In the genomic region with DNA sequence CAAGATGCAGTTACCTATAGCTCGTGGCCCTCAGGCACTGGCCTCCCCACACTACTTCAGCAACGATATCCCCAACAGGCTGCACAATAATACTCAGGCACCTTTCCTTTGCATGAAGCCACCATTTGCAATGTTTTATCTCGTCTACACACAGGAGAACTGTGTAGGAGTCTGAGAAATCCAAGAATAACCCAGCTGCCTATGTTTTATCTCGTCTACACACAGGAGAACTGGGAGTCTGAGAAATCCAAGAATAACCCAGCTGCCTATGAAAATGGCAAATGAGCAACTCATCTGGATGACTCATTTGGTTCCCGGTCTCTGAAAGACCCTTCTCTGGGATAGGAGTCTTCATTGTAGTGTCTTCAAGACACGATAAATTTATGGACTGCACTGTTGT, we compare ENCODE assay signal across 22 cellular contexts. TPM values are rescaled to one million over a fixed set of nuclear protein-coding genes. Genes with fewer than 3 reads are reported as not detected.
DNase-seq lines count a peak whose midpoint lies in the region; ATAC-seq, FAIRE-seq and TF ChIP-seq lines count a peak whose summit lies in the region.
"Had no signal": no experiment of that assay in that cellular context is flagged by ENCODE, and none has a peak within 500 bp of the region (broad histone marks: within the 10 kb centered on the region; RNA-seq: fewer than 3 reads in every experiment).

No MANE protein-coding gene starts in this region.

- no peak overlapping the region for H2BK120ac ChIP-seq in IMR-90 (ENCODE audit: low read depth, low read length)

- no TSS peak for BruUV-seq in HepG2 (replicated peaks; lab: Mats Ljungman, UMichigan)
- no TSS peak for BruUV-seq in IMR-90 (replicated peaks; lab: Mats Ljungman, UMichigan)

- no peak overlapping the region for H3K23ac ChIP-seq in IMR-90 (ENCODE audit: low read depth, low read length)

- H3K9me1 ChIP-seq in IMR-90 (ENCODE audit: insufficient read depth, low read length) = no peaks in the 10 kb centered on the region

- DNase-seq in HepG2 (ENCODE audit: low spot score) (no peak), right lobe of liver (no peak), IMR-90 (no peak), RPMI7951 (ENCODE audit: low read depth) (peak; percentile 9), epidermal melanocyte (ENCODE audit: insufficient read length, low spot score) (no peak), vagina (ENCODE audit: extremely low spot score in 2 of 2) (no peak), left ventricle myocardium inferior (no peak)
- DNase-seq: AML-193; Caco-2; Calu3; CD4-positive, alpha-beta T cell; CD8-positive, alpha-beta T cell; DMS79 treated with DMSO at 0.1 percent for 48 hours; GDM1 had no signal

- H3K9ac ChIP-seq in HepG2 (ENCODE audit: insufficient read depth, low read depth, low read length) (no peak overlapping the region), IMR-90 (ENCODE audit: low read depth, low read length) (no peak overlapping the region)
- H3K9ac ChIP-seq: BLaER1 treated with 17β-estradiol and CSF1 and Interleukin-3, amounts not matched to agents 10 nM and 100 nM had no signal

- no peak for FAIRE-seq in HepG2 (lab: Jason Lieb, UNC)
- FAIRE-seq: A549, D721Med, GM12878, GM12892, GM18507 had no signal

- H3K27me3 ChIP-seq in HepG2 (ENCODE audit: control insufficient read depth in 1 of 2, insufficient read depth in 2 of 2, low read length in 2 of 2) (peaks cover 0 to 16% of the 10 kb centered on the region in 2 experiments; a peak in 4 of 5 replicates), right lobe of liver (no peaks in the 10 kb centered on the region), IMR-90 (ENCODE audit: control insufficient read depth, insufficient read depth, low read length) (no peaks in the 10 kb centered on the region), vagina (no peaks in the 10 kb centered on the region), left ventricle myocardium inferior (ENCODE audit: low read depth) (peaks cover 25% of the 10 kb centered on the region)
- H3K27me3 ChIP-seq: BLaER1 treated with 17β-estradiol and CSF1 and Interleukin-3, amounts not matched to agents 10 nM and 100 nM had no signal

- no peak overlapping the region for H2AK9ac ChIP-seq in IMR-90 (replicated peaks; ENCODE audit: low read depth, low read length, poor library complexity)

- H3K36me3 ChIP-seq in HepG2 (replicated peaks in 1 of 2; ENCODE audit: control insufficient read depth in 1 of 2, insufficient read depth in 2 of 2, low read length in 2 of 2) = no peaks in the 10 kb centered on the region
- H3K36me3 ChIP-seq in right lobe of liver = no peaks in the 10 kb centered on the region
- no peaks in the 10 kb centered on the region for H3K36me3 ChIP-seq in IMR-90 (ENCODE audit: control insufficient read depth, insufficient read depth, low read length)
- no peaks in the 10 kb centered on the region for H3K36me3 ChIP-seq in vagina
- no peaks in the 10 kb centered on the region for H3K36me3 ChIP-seq in left ventricle myocardium inferior
- H3K36me3 ChIP-seq: BLaER1 treated with 17β-estradiol and CSF1 and Interleukin-3, amounts not matched to agents 10 nM and 100 nM had no signal

- H2BK20ac ChIP-seq in IMR-90 (ENCODE audit: low read depth, low read length) = no peak overlapping the region

- H3K18ac ChIP-seq in IMR-90 (ENCODE audit: low read depth, low read length) = no peak overlapping the region

- dilution Hi-C loops in IMR-90 (cut with HindIII; ENCODE audit: low sequenced_read_pairs, unreplicated experiment) = no loop called here

- no peaks in the 10 kb centered on the region for H3K79me1 ChIP-seq in IMR-90 (ENCODE audit: low read depth in 1 of 2, low read length in 2 of 2)

- TF ChIP-seq CTCF in HepG2 (CRISPR knock-in tag; IDR thresholded peaks at IDR 0.05) (no peak), right lobe of liver (IDR thresholded peaks at IDR 0.05) (no peak), IMR-90 (conservative IDR thresholded peaks at IDR 0.05; ENCODE audit: low read depth, low read length) (no peak), vagina (IDR thresholded peaks at IDR 0.05) (no peak), left ventricle myocardium inferior (IDR thresholded peaks at IDR 0.05; ENCODE audit: borderline replicate concordance) (no peak)

- no peak overlapping the region for H2BK5ac ChIP-seq in IMR-90 (ENCODE audit: low read depth, low read length, poor library complexity, severe bottlenecking)

- no peak overlapping the region for H4K8ac ChIP-seq in IMR-90 (ENCODE audit: low read depth in 2 of 2, low read length in 2 of 2)

- no peaks in the 10 kb centered on the region for H3K79me2 ChIP-seq in HepG2 (ENCODE audit: insufficient read depth, low read length)

- H3K27ac ChIP-seq in HepG2 (ENCODE audit: extremely low read length, insufficient read depth, low read length) = no peak overlapping the region
- no peak overlapping the region for H3K27ac ChIP-seq in right lobe of liver
- no peak overlapping the region for H3K27ac ChIP-seq in IMR-90 (ENCODE audit: insufficient read depth, low read length)
- no peak overlapping the region for H3K27ac ChIP-seq in vagina
- no peak overlapping the region for H3K27ac ChIP-seq in left ventricle myocardium inferior (replicated peaks)
- H3K27ac ChIP-seq: 22Rv1; A549; BLaER1 treated with 17β-estradiol and CSF1 and Interleukin-3, amounts not matched to agents 10 nM and 100 nM; C4-2B had no signal

- TF ChIP-seq EP300 in HepG2 (IDR thresholded peaks at IDR 0.05; ENCODE audit: low read depth in 2 of 2, low read length in 2 of 2) (no peak), HepG2 (CRISPR knock-in tag; IDR thresholded peaks at IDR 0.05; ENCODE audit: borderline replicate concordance) (no peak)

- intact Hi-C loops in HepG2 (cut with micrococcal nuclease; ENCODE audit: unreplicated experiment) (no loop called here), right lobe of liver (cut with DNase I) (no loop called here), IMR-90 (cut with micrococcal nuclease) (no loop called here), vagina (cut with DNase I) (no loop called here), left ventricle myocardium inferior (cut with micrococcal nuclease) (no loop called here)

- 0 out of 2 replicates have a peak, but pooled peaks cover 5% of the 10 kb centered on the region for H3K4me1 ChIP-seq in HepG2 (ENCODE audit: insufficient read depth, low read length)
- H3K4me1 ChIP-seq in right lobe of liver = no peaks in the 10 kb centered on the region
- no peaks in the 10 kb centered on the region for H3K4me1 ChIP-seq in IMR-90 (ENCODE audit: control insufficient read depth, insufficient read depth, low read length)
- no peaks in the 10 kb centered on the region for H3K4me1 ChIP-seq in vagina
- H3K4me1 ChIP-seq in left ventricle myocardium inferior = no peaks in the 10 kb centered on the region
- H3K4me1 ChIP-seq: A549, Caco-2 had no signal

- no peak overlapping the region for H4K91ac ChIP-seq in IMR-90 (ENCODE audit: insufficient read depth, low read depth, low read length)

- H3K9me3 ChIP-seq in HepG2 (ENCODE audit: low read length) (no peaks in the 10 kb centered on the region), right lobe of liver (no peaks in the 10 kb centered on the region), IMR-90 (ENCODE audit: control insufficient read depth, insufficient read depth, low read length) (no peaks in the 10 kb centered on the region), vagina (no peaks in the 10 kb centered on the region), left ventricle myocardium inferior (replicated peaks) (no peaks in the 10 kb centered on the region)
- H3K9me3 ChIP-seq: A549, Caco-2 had no signal

- TF ChIP-seq RAD21 in HepG2 (CRISPR knock-in tag; IDR thresholded peaks at IDR 0.05) = no peak
- no peak for TF ChIP-seq RAD21 in IMR-90 (IDR thresholded peaks at IDR 0.05; ENCODE audit: low read length)

- H4K5ac ChIP-seq in IMR-90 (ENCODE audit: low read depth, low read length) = no peak overlapping the region

- peak overlapping the region; percentile 22 for H2AFZ ChIP-seq in HepG2 (ENCODE audit: low read length)
- peak overlapping the region; percentile 32 for H2AFZ ChIP-seq in IMR-90 (replicated peaks; ENCODE audit: low read length, poor library complexity)

- POLR2A ChIA-PET in HepG2 (lab: Yijun Ruan, JAX) (no interaction called here), IMR-90 (lab: Charles Lee; ENCODE audit: unreplicated experiment) (no interaction called here)

- in situ Hi-C loops in HepG2 (cut with HindIII; ENCODE audit: extremely low pct_ligation_motif_present, low pct_unique_long_range_greater_than_20kb) = no loop called here
- in situ Hi-C loops in IMR-90 (cut with MboI; ENCODE audit: low sequenced_read_pairs) = no loop called here

- WGBS in HepG2 (ENCODE audit: low lambda C conversion rate) = 6% methylated on average over 6 of the region's 6 CpGs
- 82% methylated on average over 6 of the region's 6 CpGs for WGBS in right lobe of liver (ENCODE audit: insufficient coverage, low coverage, low lambda C conversion rate, missing lambda C conversion rate)
- no CpG with 5 or more reads among the region's 6 CpGs for WGBS in IMR-90 (ENCODE audit: extremely low coverage in 2 of 2, insufficient read length in 1 of 2), 2 experiments

- TF ChIP-seq POLR2A in HepG2 (IDR thresholded peaks at IDR 0.05; ENCODE audit: insufficient read depth in 1 of 2, low read depth in 2 of 2, low read length in 2 of 2) (no peak), right lobe of liver (IDR thresholded peaks at IDR 0.05) (no peak), IMR-90 (IDR thresholded peaks at IDR 0.05; ENCODE audit: low read depth, low read length) (no peak), vagina (IDR thresholded peaks at IDR 0.05) (no peak)

- H4K20me1 ChIP-seq in HepG2 (ENCODE audit: insufficient read depth, low read length) (no peaks in the 10 kb centered on the region), IMR-90 (ENCODE audit: insufficient read depth, low read length) (no peaks in the 10 kb centered on the region)
- H4K20me1 ChIP-seq: BLaER1 treated with 17β-estradiol and CSF1 and Interleukin-3, amounts not matched to agents 10 nM and 100 nM had no signal

- H3K56ac ChIP-seq in IMR-90 (ENCODE audit: extremely low read depth, insufficient read depth, low read length) = no peak overlapping the region

- ATAC-seq in HepG2 (peak; percentile 43; the same call in 2 of the 3 replicates), right lobe of liver (no peak), IMR-90 (ENCODE audit: low read depth) (no peak)
- ATAC-seq: A549; CD8-positive, alpha-beta T cell; GM12878 had no signal

- no peak overlapping the region for H3K14ac ChIP-seq in IMR-90 (replicated peaks; ENCODE audit: low read depth, low read length)

- CTCF ChIA-PET in HepG2 (lab: Yijun Ruan, JAX; ENCODE audit: low intra/inter-chr PET ratio, low total read pairs) (no interaction called here), IMR-90 (lab: Yijun Ruan, JAX) (interaction anchor here (1.2 kb wide), 1 partner anchor 43 kb away, joined by 4 read pairs; no protein-coding TSS in a partner anchor)

- no peak overlapping the region for H3K4ac ChIP-seq in IMR-90 (ENCODE audit: low read depth, low read length)

- H2BK15ac ChIP-seq in IMR-90 (ENCODE audit: low read depth, low read length) = no peak overlapping the region

- H2AK5ac ChIP-seq in IMR-90 (ENCODE audit: low read depth, low read length) = no peak overlapping the region

- H3K4me3 ChIP-seq in HepG2 (replicated peaks in 1 of 3; ENCODE audit: insufficient read depth in 1 of 3, low read depth in 2 of 3, low read length in 3 of 3) (no peak overlapping the region), right lobe of liver (no peak overlapping the region), IMR-90 (ENCODE audit: insufficient read depth, low read depth, low read length) (no peak overlapping the region), vagina (no peak overlapping the region), left ventricle myocardium inferior (no peak overlapping the region)
- H3K4me3 ChIP-seq: A549; BLaER1 treated with 17β-estradiol and CSF1 and Interleukin-3, amounts not matched to agents 10 nM and 100 nM; GM12878 had no signal

- H3K4me2 ChIP-seq in HepG2 (ENCODE audit: low read depth, low read length) (no peak overlapping the region; the same call in 1 of the 2 replicates), IMR-90 (ENCODE audit: low read depth, low read length) (no peak overlapping the region)
- H3K4me2 ChIP-seq: A549; BLaER1 treated with 17β-estradiol and CSF1 and Interleukin-3, amounts not matched to agents 10 nM and 100 nM had no signal

RNA-seq across cellular contexts. Expression of gene LNPK, which starts 18.3 kb away (rescaled TPM):
- 25.4 and 30.1 TPM in 2 replicates for total RNA-seq in HepG2 (2016; rRNA removed; fragmentation: Illumina TruSeq; extraction: Trizol)
- total RNA-seq in HepG2 (2016; cell fraction: cytosol; rRNA removed; fragmentation: Illumina TruSeq; extraction: Trizol; ENCODE audit: low read depth) = 25.1 and 26.0 TPM in 2 replicates
- 26.3 and 30.5 TPM in 2 replicates for total RNA-seq in HepG2 (2016; cell fraction: insoluble cytoplasmic fraction; rRNA removed; fragmentation: Illumina TruSeq; extraction: Trizol)
- 19.3 and 22.3 TPM in 2 replicates for total RNA-seq in HepG2 (2016; cell fraction: membrane; rRNA removed; fragmentation: Illumina TruSeq; extraction: Trizol)
- 35.8 and 39.1 TPM in 2 replicates for total RNA-seq in HepG2 (2016; cell fraction: nucleus; rRNA removed; fragmentation: Illumina TruSeq; extraction: Trizol)
- polyA plus RNA-seq in HepG2 (2011; rRNA removed) = 20.6 and 26.1 TPM in 2 replicates
- polyA plus RNA-seq in HepG2 (2011; cell fraction: cytosol; rRNA removed) = 10.3 and 13.9 TPM in 2 replicates
- 8.3 and 10.6 TPM in 2 replicates for polyA plus RNA-seq in HepG2 (2011; cell fraction: nucleus; rRNA removed)
- polyA plus RNA-seq in HepG2 (2012) = 24.5 and 27.7 TPM in 2 replicates
- 5.2 and 5.8 TPM in 2 replicates for polyA plus RNA-seq in HepG2 (2016; cell fraction: cytosol; fragmentation: Illumina TruSeq; extraction: Trizol; ENCODE audit: low read depth)
- 18.1 and 18.6 TPM in 2 replicates for polyA plus RNA-seq in HepG2 (2016; cell fraction: insoluble cytoplasmic fraction; fragmentation: Illumina TruSeq; extraction: Trizol; ENCODE audit: low read depth)
- 9.4 and 10.1 TPM in 2 replicates for polyA plus RNA-seq in HepG2 (2016; cell fraction: membrane; fragmentation: Illumina TruSeq; extraction: Trizol; ENCODE audit: low read depth)
- 25.4 TPM in 2 replicates for polyA plus RNA-seq in HepG2 (2016; cell fraction: nucleus; fragmentation: Illumina TruSeq; extraction: Trizol; ENCODE audit: insufficient read depth, low read depth)
- polyA minus RNA-seq in HepG2 (2011; rRNA and poly(A)+ RNA removed; ENCODE audit: low replicate concordance) = 16.7 and 33.7 TPM in 2 replicates
- polyA minus RNA-seq in HepG2 (2011; cell fraction: cytosol; rRNA and poly(A)+ RNA removed) = 30.5 and 34.9 TPM in 2 replicates
- 48.6 and 63.0 TPM in 2 replicates for polyA minus RNA-seq in HepG2 (2011; cell fraction: nucleus; rRNA and poly(A)+ RNA removed)
- total RNA-seq in right lobe of liver = 10 to 100 TPM; 12.9 to 30.7 (median 22.2) TPM
- 48.6 and 59.4 TPM in 2 replicates for total RNA-seq in IMR-90 (2012; rRNA removed)
- polyA plus RNA-seq in IMR-90 (2012; rRNA removed) = 14.7 and 18.7 TPM in 2 replicates
- 3.1 TPM in 2 replicates for polyA plus RNA-seq in IMR-90 (2012; cell fraction: cytosol; rRNA removed)
- polyA plus RNA-seq in IMR-90 (2012; cell fraction: nucleus; rRNA removed; ENCODE audit: low replicate concordance) = 0.90 and 12.4 TPM in 2 replicates
- 56.6 and 64.4 TPM in 2 replicates for total RNA-seq in RPMI7951 (2014; rRNA removed; shearing (Covaris generic))
- total RNA-seq in vagina = 32.7 TPM
- 42.3 TPM for total RNA-seq in left ventricle myocardium inferior
